In the genomic region with DNA sequence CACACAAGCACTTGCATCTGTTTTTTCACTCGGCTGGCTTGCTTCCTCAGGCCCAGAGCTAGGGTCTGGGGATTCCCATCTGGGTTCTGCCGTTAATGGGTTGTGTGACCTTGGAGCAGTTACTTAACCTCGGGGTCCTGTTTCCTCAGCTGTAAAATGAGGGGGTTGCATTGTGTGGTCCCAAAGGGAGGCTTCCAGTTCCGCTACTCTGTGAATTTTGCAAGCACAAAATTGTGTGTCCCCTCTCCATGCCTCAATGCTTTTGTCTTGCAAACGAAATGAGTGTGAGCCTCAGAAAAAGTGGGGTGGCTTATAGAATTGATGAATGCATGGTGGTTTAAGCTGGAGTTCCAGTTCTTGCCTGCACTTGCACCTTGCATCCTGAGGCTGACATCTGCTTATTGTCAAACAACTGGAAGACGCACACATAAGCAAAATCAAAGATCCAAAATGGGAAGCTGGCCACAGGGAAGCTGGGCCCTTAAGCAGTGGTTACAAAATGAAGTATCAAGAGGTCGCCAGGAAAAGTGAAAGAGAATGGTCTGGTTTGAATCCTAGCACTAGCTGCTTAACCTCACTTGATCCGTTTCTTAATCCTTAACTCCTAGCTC, we compare ENCODE assay signal across 16 cellular contexts.
"Had no signal": no experiment of that assay in that cellular context is flagged by ENCODE, and none has a peak within 500 bp of the region (broad histone marks: within the 10 kb centered on the region; RNA-seq: fewer than 3 reads in every experiment).

No MANE protein-coding gene starts in this region.

- H3K9me3 ChIP-seq: spleen had no signal

- H3K4me3 Mint-ChIP-seq: naive thymus-derived CD4-positive, alpha-beta T cell; nephron progenitor cell had no signal

- H3K4me3 ChIP-seq: coronary artery, spleen had no signal

- ATAC-seq: left colon; naive thymus-derived CD4-positive, alpha-beta T cell; sciatic nerve had no signal

- DNase-seq: effector CD4-positive, alpha-beta T cell; foreskin melanocyte; head of caudate nucleus; hippocampal formation; left colon; mammary epithelial cell; naive thymus-derived CD4-positive, alpha-beta T cell; nephron progenitor cell; spleen; stimulated activated CD4-positive, alpha-beta T cell treated with anti-CD3 and anti-CD28 coated beads, Interleukin-15, amount 100 ng/mL, for 24 hours; stimulated activated CD4-positive, alpha-beta T cell treated with anti-CD3 and anti-CD28 coated beads, Interleukin-1b, Interleukin-23, amount 100 ng/mL, for 48 hours; stimulated activated CD4-positive, alpha-beta T cell treated with anti-CD3 and anti-CD28 coated beads, Interleukin-4, amount 100 ng/mL, for 4 hours; stimulated activated naive CD4-positive, alpha-beta T cell treated with Interleukin-2 at 50 U/mL for 16 hours; trophoblast cell had no signal

- H3K27ac Mint-ChIP-seq: naive thymus-derived CD4-positive, alpha-beta T cell; nephron progenitor cell had no signal

- H3K4me1 ChIP-seq: spleen had no signal

- H3K36me3 Mint-ChIP-seq: naive thymus-derived CD4-positive, alpha-beta T cell had no signal

- H3K9me3 Mint-ChIP-seq: nephron progenitor cell had no signal

- H3K27ac ChIP-seq: coronary artery, spleen had no signal

- H3K36me3 ChIP-seq: spleen had no signal
